ENCODE assay signal across 30 cellular contexts in genomic region chr17:66146394-66146793, GRCh38.
"Had no signal": no experiment of that assay in that cellular context is flagged by ENCODE, and none has a peak within 500 bp of the region (broad histone marks: within the 10 kb centered on the region; RNA-seq: fewer than 3 reads in every experiment).

No MANE protein-coding gene starts in this region.

- H3K9me3 Mint-ChIP-seq: natural killer cell; neural progenitor cell; stimulated activated effector memory CD8-positive, alpha-beta T cell treated with anti-CD3 and anti-CD28 coated beads, Interleukin-12 subunit alpha, Interleukin-12 subunit beta, amount 100 ng/mL, for 72 hours; stimulated activated naive CD8-positive, alpha-beta T cell treated with anti-CD3 and anti-CD28 coated beads, Interleukin-15, Interleukin-2, amounts not matched to agents 100 ng/mL and 50 ng/mL, for 24 hours had no signal

- H3K9ac ChIP-seq: neural progenitor cell had no signal

- H3K27ac ChIP-seq: left lung, neural progenitor cell, neutrophil, right atrium auricular region, spleen, suprapubic skin, thoracic aorta, tibial artery, upper lobe of right lung had no signal

- H3K27me3 ChIP-seq: left lung, neural progenitor cell, neutrophil, right atrium auricular region, spleen, suprapubic skin, tibial artery, upper lobe of right lung had no signal

- ATAC-seq: left colon; left lung; natural killer cell; sciatic nerve; stimulated activated effector memory CD8-positive, alpha-beta T cell treated with anti-CD3 and anti-CD28 coated beads, Interleukin-12 subunit alpha, Interleukin-12 subunit beta, amount 100 ng/mL, for 72 hours; upper lobe of right lung had no signal

- H3K4me2 ChIP-seq: neural progenitor cell had no signal

- H3K4me1 Mint-ChIP-seq: immature natural killer cell; mesothelial cell of epicardium; nephron progenitor cell; neural progenitor cell; stimulated activated effector memory CD8-positive, alpha-beta T cell treated with anti-CD3 and anti-CD28 coated beads, Interleukin-12 subunit alpha, Interleukin-12 subunit beta, amount 100 ng/mL, for 72 hours had no signal

- H3K9me3 ChIP-seq: left lung, neutrophil, right atrium auricular region, spleen, suprapubic skin, thoracic aorta, tibial artery, upper lobe of right lung had no signal

- H3K36me3 ChIP-seq: neural progenitor cell, neutrophil, right atrium auricular region, spleen, suprapubic skin, thoracic aorta, upper lobe of right lung had no signal

- H3K4me1 ChIP-seq: left lung, neural progenitor cell, right atrium auricular region, spleen, suprapubic skin, tibial artery, upper lobe of right lung had no signal

- H3K4me3 ChIP-seq: left lung, lung, neural progenitor cell, right atrium auricular region, spleen, suprapubic skin, thoracic aorta, tibial artery, upper lobe of right lung had no signal

- H3K4me3 Mint-ChIP-seq: immature natural killer cell; mesothelial cell of epicardium; naive B cell; natural killer cell; nephron progenitor cell; neural progenitor cell; stimulated activated effector memory CD8-positive, alpha-beta T cell treated with anti-CD3 and anti-CD28 coated beads, Interleukin-12 subunit alpha, Interleukin-12 subunit beta, amount 100 ng/mL, for 72 hours; stimulated activated naive CD8-positive, alpha-beta T cell treated with anti-CD3 and anti-CD28 coated beads, Interleukin-15, Interleukin-2, amounts not matched to agents 100 ng/mL and 50 ng/mL, for 24 hours had no signal

- DNase-seq: hypothalamus; immature natural killer cell; kidney; left colon; left lung; mesendoderm; naive B cell; natural killer cell; nephron progenitor cell; occipital lobe; small intestine; spleen; stimulated activated CD4-positive, alpha-beta T cell treated with anti-CD3 and anti-CD28 coated beads, Interleukin-4, amount 100 ng/mL, for 24 hours; stimulated activated naive CD4-positive, alpha-beta T cell; tibial artery; trophoblast cell; upper lobe of right lung had no signal

- H3K36me3 Mint-ChIP-seq: immature natural killer cell; natural killer cell; stimulated activated effector memory CD8-positive, alpha-beta T cell treated with anti-CD3 and anti-CD28 coated beads, Interleukin-12 subunit alpha, Interleukin-12 subunit beta, amount 100 ng/mL, for 72 hours had no signal

- H3K27me3 Mint-ChIP-seq: naive B cell; progenitor cell of endocrine pancreas; stimulated activated naive CD8-positive, alpha-beta T cell treated with anti-CD3 and anti-CD28 coated beads, Interleukin-15, Interleukin-2, amounts not matched to agents 100 ng/mL and 50 ng/mL, for 24 hours had no signal

- FAIRE-seq: islet of Langerhans, kidney, small intestine, urothelium cell line had no signal

- H3K27ac Mint-ChIP-seq: immature natural killer cell; mesothelial cell of epicardium; natural killer cell; nephron progenitor cell; neural progenitor cell; progenitor cell of endocrine pancreas; stimulated activated effector memory CD8-positive, alpha-beta T cell treated with anti-CD3 and anti-CD28 coated beads, Interleukin-12 subunit alpha, Interleukin-12 subunit beta, amount 100 ng/mL, for 72 hours; stimulated activated naive CD8-positive, alpha-beta T cell treated with anti-CD3 and anti-CD28 coated beads, Interleukin-15, Interleukin-2, amounts not matched to agents 100 ng/mL and 50 ng/mL, for 24 hours had no signal

- H2AFZ ChIP-seq: neural progenitor cell had no signal
